In the genomic region with DNA sequence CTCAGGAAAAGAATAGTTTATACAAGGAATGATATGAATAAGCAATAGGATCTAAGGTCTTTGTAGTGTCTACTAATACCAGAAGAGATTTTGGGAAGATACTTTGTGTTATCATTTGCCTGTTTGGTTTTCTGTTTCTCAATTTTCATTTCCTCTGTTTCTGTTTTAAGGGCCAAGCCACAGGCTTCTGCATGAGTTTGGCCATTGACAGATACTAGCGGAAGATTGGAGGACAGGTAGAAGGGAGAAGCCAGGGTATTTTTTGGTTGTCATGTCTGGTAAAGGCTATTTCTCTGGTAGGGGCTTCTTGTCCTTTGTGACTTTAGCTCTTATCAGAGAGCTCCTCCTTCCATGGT, we compare ENCODE assay signal across 14 cellular contexts. TPM values are rescaled to one million over a fixed set of nuclear protein-coding genes. Genes with fewer than 3 reads are reported as not detected.
DNase-seq lines count a peak whose midpoint lies in the region; ATAC-seq and TF ChIP-seq lines count a peak whose summit lies in the region.
"Had no signal": no experiment of that assay in that cellular context is flagged by ENCODE, and none has a peak within 500 bp of the region (broad histone marks: within the 10 kb centered on the region; RNA-seq: fewer than 3 reads in every experiment).

No MANE protein-coding gene starts in this region.

- peaks cover 87% of the 10 kb centered on the region for H3K79me2 ChIP-seq in OCI-LY7 (ENCODE audit: insufficient read depth, low read depth, low read length)

- POLR2A ChIA-PET in OCI-LY7 (lab: Charles Lee), result interaction anchor here (0.9 to 2.4 kb wide), 4 partner anchors 10 to 117 kb away, joined by 3 to 14 read pairs (median 8); no protein-coding TSS in a partner anchor

- no peak overlapping the region for H3K27ac ChIP-seq in OCI-LY7 (ENCODE audit: low read depth, low read length, poor library complexity, severe bottlenecking)
- H3K27ac ChIP-seq: foreskin keratinocyte, sigmoid colon, vagina, VCaP had no signal

- peak; percentile 53 for ATAC-seq in GM18502 (IDR thresholded peaks at IDR 0.05; ENCODE audit: poor library complexity, unreplicated experiment)
- peak; percentile 62 for ATAC-seq in GM21367 (IDR thresholded peaks at IDR 0.05; ENCODE audit: unreplicated experiment)
- ATAC-seq in HG03025 (IDR thresholded peaks at IDR 0.05; ENCODE audit: low FRiP score, unreplicated experiment), result peak; percentile 83
- ATAC-seq in GM19463 (IDR thresholded peaks at IDR 0.05; ENCODE audit: unreplicated experiment), result no peak
- ATAC-seq: stimulated activated naive CD8-positive, alpha-beta T cell treated with anti-CD3 and anti-CD28 coated beads, Interleukin-15, amount 100 ng/mL, for 72 hours had no signal

- H3K36me3 ChIP-seq in OCI-LY7 (ENCODE audit: insufficient read depth, low read length), result peaks cover 43% of the 10 kb centered on the region
- H3K36me3 ChIP-seq: sigmoid colon, vagina had no signal

- peaks cover 17% of the 10 kb centered on the region; the same call in 1 of the 2 replicates for H3K9me3 ChIP-seq in OCI-LY7 (ENCODE audit: low read length)
- H3K9me3 ChIP-seq: sigmoid colon, vagina had no signal

- no peak overlapping the region for H2AFZ ChIP-seq in OCI-LY7 (ENCODE audit: low read length)

- CTCF ChIA-PET in OCI-LY7 (lab: Charles Lee; ENCODE audit: unreplicated experiment), result no interaction called here

- H3K9me2 ChIP-seq in OCI-LY7 (ENCODE audit: insufficient read depth, low read length), result no peaks in the 10 kb centered on the region

- H3K4me3 ChIP-seq in OCI-LY7 (ENCODE audit: low read depth, low read length, poor library complexity, severe bottlenecking), result no peak overlapping the region
- H3K4me3 ChIP-seq: sigmoid colon, vagina had no signal

- intact Hi-C loops in OCI-LY7 (cut with micrococcal nuclease; ENCODE audit: unreplicated experiment), result loop anchor here (2.0 to 5.0 kb wide), 5 partner anchors 86 to 259 kb away; no protein-coding TSS in a partner anchor

- H3K4me2 ChIP-seq in OCI-LY7 (ENCODE audit: low read length), result peak overlapping the region; percentile 35

- no TSS peak for BruUV-seq in OCI-LY7 (replicated peaks; lab: Mats Ljungman, UMichigan)

- no peak for TF ChIP-seq CTCF in OCI-LY7 (conservative IDR thresholded peaks at IDR 0.05; ENCODE audit: low read length)

- DNase-seq in OCI-LY7 (ENCODE audit: low spot score), result no peak
- no peak for DNase-seq in dedifferentiated amniotic fluid mesenchymal stem cell (ENCODE audit: extremely low spot score)
- DNase-seq in NCI-H446 treated with DMSO at 0.1 percent for 48 hours (lab: John Stamatoyannopoulos, UW), result no peak
- DNase-seq in stimulated activated CD4-positive, alpha-beta T cell treated with anti-CD3 and anti-CD28 coated beads, Interleukin-1b, Interleukin-23, amount 100 ng/mL, for 48 hours, result no peak
- DNase-seq: DMS79, sigmoid colon had no signal

- H3K4me1 ChIP-seq in OCI-LY7 (ENCODE audit: insufficient read depth, low read length, poor library complexity, severe bottlenecking), result peaks cover 17% of the 10 kb centered on the region
- H3K4me1 ChIP-seq: sigmoid colon, vagina had no signal

- H4K20me1 ChIP-seq in OCI-LY7 (ENCODE audit: insufficient read depth, low read length), result no peaks in the 10 kb centered on the region

RNA-seq across cellular contexts. Expression of a gene that starts 51.4 kb away (rescaled TPM):
- total RNA-seq in OCI-LY7 (2014; rRNA removed; shearing (Covaris generic)), result 20.9 and 36.7 TPM in 2 replicates
- 54.4 and 63.7 TPM in 2 replicates for total RNA-seq in OCI-LY7 (2022)

RNA-seq across cellular contexts. Expression of a gene that starts 51.9 kb away (rescaled TPM):
- total RNA-seq in OCI-LY7 (2014; rRNA removed; shearing (Covaris generic)), result 93.0 and 99.4 TPM in 2 replicates
- total RNA-seq in OCI-LY7 (2022), result 204 and 214 TPM in 2 replicates
